ENCODE assay signal across 3 cellular contexts in the genomic region with DNA sequence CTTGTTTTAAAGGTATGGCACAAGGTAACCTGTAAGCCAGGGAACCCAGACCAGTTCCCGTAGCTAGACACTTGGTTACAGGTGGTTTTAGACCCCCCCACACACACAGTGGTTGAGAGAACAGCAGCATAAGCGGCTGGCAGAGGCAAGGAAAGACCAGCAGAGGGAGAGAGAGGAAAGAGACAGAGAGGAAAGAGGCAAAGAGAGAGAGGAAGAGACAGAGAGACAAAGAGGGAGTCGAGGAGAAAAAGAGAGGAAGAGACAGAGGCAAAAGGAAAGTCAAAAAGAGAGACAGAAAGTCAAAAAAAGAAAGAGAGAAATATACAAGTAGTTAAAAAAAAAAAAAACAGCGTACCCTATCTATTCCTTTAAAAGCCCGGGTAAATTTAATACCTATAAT.
TF ChIP-seq lines count a peak whose summit lies in the region.

No MANE protein-coding gene starts in this region.

TF ChIP-seq in SK-N-SH, 30 proteins besides CTCF, POLR2A, EP300 and RAD21 (continues in another document):
- TF ChIP-seq, protein P1, sequence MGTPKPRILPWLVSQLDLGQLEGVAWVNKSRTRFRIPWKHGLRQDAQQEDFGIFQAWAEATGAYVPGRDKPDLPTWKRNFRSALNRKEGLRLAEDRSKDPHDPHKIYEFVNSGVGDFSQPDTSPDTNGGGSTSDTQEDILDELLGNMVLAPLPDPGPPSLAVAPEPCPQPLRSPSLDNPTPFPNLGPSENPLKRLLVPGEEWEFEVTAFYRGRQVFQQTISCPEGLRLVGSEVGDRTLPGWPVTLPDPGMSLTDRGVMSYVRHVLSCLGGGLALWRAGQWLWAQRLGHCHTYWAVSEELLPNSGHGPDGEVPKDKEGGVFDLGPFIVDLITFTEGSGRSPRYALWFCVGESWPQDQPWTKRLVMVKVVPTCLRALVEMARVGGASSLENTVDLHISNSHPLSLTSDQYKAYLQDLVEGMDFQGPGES (IDR thresholded peaks at IDR 0.05; ENCODE audit: low read depth, low read length), result no peak
- TF ChIP-seq EZH2phosphoT487 (IDR thresholded peaks at IDR 0.05; ENCODE audit: borderline replicate concordance, low read depth) (no peak), FOSL2 (IDR thresholded peaks at IDR 0.05; ENCODE audit: borderline replicate concordance, low read depth) (no peak), MXI1 (IDR thresholded peaks at IDR 0.05; ENCODE audit: low read depth, low read length) (no peak), RFX5 (IDR thresholded peaks at IDR 0.05; ENCODE audit: low read length) (no peak), SMC3 (IDR thresholded peaks at IDR 0.05; ENCODE audit: low read depth, low read length) (no peak), YY1 (IDR thresholded peaks at IDR 0.05; ENCODE audit: low read depth) (no peak), MEF2A (IDR thresholded peaks at IDR 0.05; ENCODE audit: borderline replicate concordance, low read depth) (no peak), TCF12 (IDR thresholded peaks at IDR 0.05) (no peak), SIN3A (IDR thresholded peaks at IDR 0.05; ENCODE audit: borderline replicate concordance, low read depth, low read length) (no peak), GATA2 (CRISPR knock-in tag; IDR thresholded peaks at IDR 0.05) (no peak), TAF1 (IDR thresholded peaks at IDR 0.05; ENCODE audit: borderline replicate concordance, low read depth, low read length) (no peak)
- TF ChIP-seq, protein P2, sequence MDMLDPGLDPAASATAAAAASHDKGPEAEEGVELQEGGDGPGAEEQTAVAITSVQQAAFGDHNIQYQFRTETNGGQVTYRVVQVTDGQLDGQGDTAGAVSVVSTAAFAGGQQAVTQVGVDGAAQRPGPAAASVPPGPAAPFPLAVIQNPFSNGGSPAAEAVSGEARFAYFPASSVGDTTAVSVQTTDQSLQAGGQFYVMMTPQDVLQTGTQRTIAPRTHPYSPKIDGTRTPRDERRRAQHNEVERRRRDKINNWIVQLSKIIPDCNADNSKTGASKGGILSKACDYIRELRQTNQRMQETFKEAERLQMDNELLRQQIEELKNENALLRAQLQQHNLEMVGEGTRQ (IDR thresholded peaks at IDR 0.05; ENCODE audit: borderline replicate concordance, low read depth, low read length), result no peak
- TF ChIP-seq, protein P3, sequence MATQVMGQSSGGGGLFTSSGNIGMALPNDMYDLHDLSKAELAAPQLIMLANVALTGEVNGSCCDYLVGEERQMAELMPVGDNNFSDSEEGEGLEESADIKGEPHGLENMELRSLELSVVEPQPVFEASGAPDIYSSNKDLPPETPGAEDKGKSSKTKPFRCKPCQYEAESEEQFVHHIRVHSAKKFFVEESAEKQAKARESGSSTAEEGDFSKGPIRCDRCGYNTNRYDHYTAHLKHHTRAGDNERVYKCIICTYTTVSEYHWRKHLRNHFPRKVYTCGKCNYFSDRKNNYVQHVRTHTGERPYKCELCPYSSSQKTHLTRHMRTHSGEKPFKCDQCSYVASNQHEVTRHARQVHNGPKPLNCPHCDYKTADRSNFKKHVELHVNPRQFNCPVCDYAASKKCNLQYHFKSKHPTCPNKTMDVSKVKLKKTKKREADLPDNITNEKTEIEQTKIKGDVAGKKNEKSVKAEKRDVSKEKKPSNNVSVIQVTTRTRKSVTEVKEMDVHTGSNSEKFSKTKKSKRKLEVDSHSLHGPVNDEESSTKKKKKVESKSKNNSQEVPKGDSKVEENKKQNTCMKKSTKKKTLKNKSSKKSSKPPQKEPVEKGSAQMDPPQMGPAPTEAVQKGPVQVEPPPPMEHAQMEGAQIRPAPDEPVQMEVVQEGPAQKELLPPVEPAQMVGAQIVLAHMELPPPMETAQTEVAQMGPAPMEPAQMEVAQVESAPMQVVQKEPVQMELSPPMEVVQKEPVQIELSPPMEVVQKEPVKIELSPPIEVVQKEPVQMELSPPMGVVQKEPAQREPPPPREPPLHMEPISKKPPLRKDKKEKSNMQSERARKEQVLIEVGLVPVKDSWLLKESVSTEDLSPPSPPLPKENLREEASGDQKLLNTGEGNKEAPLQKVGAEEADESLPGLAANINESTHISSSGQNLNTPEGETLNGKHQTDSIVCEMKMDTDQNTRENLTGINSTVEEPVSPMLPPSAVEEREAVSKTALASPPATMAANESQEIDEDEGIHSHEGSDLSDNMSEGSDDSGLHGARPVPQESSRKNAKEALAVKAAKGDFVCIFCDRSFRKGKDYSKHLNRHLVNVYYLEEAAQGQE (IDR thresholded peaks at IDR 0.05; ENCODE audit: low read depth, low read length), result no peak

TF ChIP-seq in SK-N-SH treated with all-trans-retinoic acid at 6 μM for 48 hours, 23 proteins besides CTCF, POLR2A, EP300 and RAD21:
- TF ChIP-seq ZNF8 (CRISPR knock-in tag; IDR thresholded peaks at IDR 0.05), result no peak
- no peak for TF ChIP-seq RARB (CRISPR knock-in tag; IDR thresholded peaks at IDR 0.05)
- TF ChIP-seq ESRRG (CRISPR knock-in tag; IDR thresholded peaks at IDR 0.05), result no peak
- no peak for TF ChIP-seq ZFP30 (CRISPR knock-in tag; IDR thresholded peaks at IDR 0.05)
- no peak for TF ChIP-seq ZC3H10 (CRISPR knock-in tag; IDR thresholded peaks at IDR 0.05)
- TF ChIP-seq CSRNP3 (CRISPR knock-in tag; IDR thresholded peaks at IDR 0.05), result no peak
- no peak for TF ChIP-seq POU6F1 (CRISPR knock-in tag; IDR thresholded peaks at IDR 0.05; ENCODE audit: borderline replicate concordance, low read depth)
- TF ChIP-seq PPARA (CRISPR knock-in tag; IDR thresholded peaks at IDR 0.05; ENCODE audit: borderline replicate concordance), result no peak
- no peak for TF ChIP-seq ISL1 (CRISPR knock-in tag; IDR thresholded peaks at IDR 0.05)
- TF ChIP-seq TOX (CRISPR knock-in tag; IDR thresholded peaks at IDR 0.05; ENCODE audit: borderline replicate concordance), result no peak

TF ChIP-seq in K562, 482 proteins besides CTCF, POLR2A, EP300 and RAD21 (continues in another document):
- TF ChIP-seq RFX5 (IDR thresholded peaks at IDR 0.05; ENCODE audit: low read depth, low read length) (no peak), CBX8 (IDR thresholded peaks at IDR 0.05; ENCODE audit: borderline replicate concordance, extremely low read depth, low read depth, low read length, poor library complexity, severe bottlenecking) (no peak), ZFP36 (IDR thresholded peaks at IDR 0.05; ENCODE audit: low read depth, low read length, partially characterized antibody) (no peak), TAF15 (IDR thresholded peaks at IDR 0.05; ENCODE audit: low read depth, low read length) (no peak), VEZF1 (CRISPR knock-in tag; IDR thresholded peaks at IDR 0.05) (peak; percentile 17; the same call in 1 of the 2 replicates), BRD9 (IDR thresholded peaks at IDR 0.05; ENCODE audit: low read depth, partially characterized antibody) (peak; percentile 56), TSC22D4 (tag; IDR thresholded peaks at IDR 0.05) (no peak), NCOA2 (IDR thresholded peaks at IDR 0.05; ENCODE audit: partially characterized antibody in 2 of 2) (no peak), PRDM10 (IDR thresholded peaks at IDR 0.05; ENCODE audit: partially characterized antibody) (peak; percentile 38), ZNF639 (CRISPR knock-in tag; conservative IDR thresholded peaks at IDR 0.05 in 1 of 2, IDR thresholded peaks at IDR 0.05 in 1 of 2) (no peak), ZNF384 (IDR thresholded peaks at IDR 0.05; ENCODE audit: low read depth, low read length) (no peak), SMAD3 (CRISPR knock-in tag; conservative IDR thresholded peaks at IDR 0.05) (no peak), HMG20B (CRISPR knock-in tag; IDR thresholded peaks at IDR 0.05) (no peak), SIN3A (IDR thresholded peaks at IDR 0.05; ENCODE audit: borderline replicate concordance in 2 of 2, control insufficient read depth in 1 of 2, low read depth in 2 of 2, low read length in 2 of 2) (no peak), CC2D1A (IDR thresholded peaks at IDR 0.05) (0 out of 2 replicates have a peak, but pooled peaks have one; percentile 62), KHSRP (IDR thresholded peaks at IDR 0.05) (no peak), YY1 (IDR thresholded peaks at IDR 0.05; ENCODE audit: borderline replicate concordance in 1 of 3, control insufficient read depth in 1 of 3, extremely low read depth in 1 of 3, insufficient read depth in 3 of 3, insufficient read length in 1 of 3, insufficient replicate concordance in 2 of 3, low read depth in 1 of 3, low read length in 2 of 3) (no peak), CHD4 (IDR thresholded peaks at IDR 0.05; ENCODE audit: insufficient read depth, insufficient replicate concordance, low read depth, low read length, poor library complexity, severe bottlenecking) (no peak), SP1 (CRISPR knock-in tag; IDR thresholded peaks at IDR 0.05) (no peak), BCOR (IDR thresholded peaks at IDR 0.05) (no peak)
- TF ChIP-seq, protein P4, sequence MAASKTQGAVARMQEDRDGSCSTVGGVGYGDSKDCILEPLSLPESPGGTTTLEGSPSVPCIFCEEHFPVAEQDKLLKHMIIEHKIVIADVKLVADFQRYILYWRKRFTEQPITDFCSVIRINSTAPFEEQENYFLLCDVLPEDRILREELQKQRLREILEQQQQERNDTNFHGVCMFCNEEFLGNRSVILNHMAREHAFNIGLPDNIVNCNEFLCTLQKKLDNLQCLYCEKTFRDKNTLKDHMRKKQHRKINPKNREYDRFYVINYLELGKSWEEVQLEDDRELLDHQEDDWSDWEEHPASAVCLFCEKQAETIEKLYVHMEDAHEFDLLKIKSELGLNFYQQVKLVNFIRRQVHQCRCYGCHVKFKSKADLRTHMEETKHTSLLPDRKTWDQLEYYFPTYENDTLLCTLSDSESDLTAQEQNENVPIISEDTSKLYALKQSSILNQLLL (CRISPR knock-in tag; IDR thresholded peaks at IDR 0.05; ENCODE audit: borderline replicate concordance), result no peak
- TF ChIP-seq, protein P5, sequence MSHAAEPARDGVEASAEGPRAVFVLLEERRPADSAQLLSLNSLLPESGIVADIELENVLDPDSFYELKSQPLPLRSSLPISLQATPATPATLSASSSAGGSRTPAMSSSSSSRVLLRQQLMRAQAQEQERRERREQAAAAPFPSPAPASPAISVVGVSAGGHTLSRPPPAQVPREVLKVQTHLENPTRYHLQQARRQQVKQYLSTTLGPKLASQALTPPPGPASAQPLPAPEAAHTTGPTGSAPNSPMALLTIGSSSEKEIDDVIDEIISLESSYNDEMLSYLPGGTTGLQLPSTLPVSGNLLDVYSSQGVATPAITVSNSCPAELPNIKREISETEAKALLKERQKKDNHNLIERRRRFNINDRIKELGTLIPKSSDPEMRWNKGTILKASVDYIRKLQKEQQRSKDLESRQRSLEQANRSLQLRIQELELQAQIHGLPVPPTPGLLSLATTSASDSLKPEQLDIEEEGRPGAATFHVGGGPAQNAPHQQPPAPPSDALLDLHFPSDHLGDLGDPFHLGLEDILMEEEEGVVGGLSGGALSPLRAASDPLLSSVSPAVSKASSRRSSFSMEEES (CRISPR knock-in tag; IDR thresholded peaks at IDR 0.05), result no peak
- TF ChIP-seq, protein P6, sequence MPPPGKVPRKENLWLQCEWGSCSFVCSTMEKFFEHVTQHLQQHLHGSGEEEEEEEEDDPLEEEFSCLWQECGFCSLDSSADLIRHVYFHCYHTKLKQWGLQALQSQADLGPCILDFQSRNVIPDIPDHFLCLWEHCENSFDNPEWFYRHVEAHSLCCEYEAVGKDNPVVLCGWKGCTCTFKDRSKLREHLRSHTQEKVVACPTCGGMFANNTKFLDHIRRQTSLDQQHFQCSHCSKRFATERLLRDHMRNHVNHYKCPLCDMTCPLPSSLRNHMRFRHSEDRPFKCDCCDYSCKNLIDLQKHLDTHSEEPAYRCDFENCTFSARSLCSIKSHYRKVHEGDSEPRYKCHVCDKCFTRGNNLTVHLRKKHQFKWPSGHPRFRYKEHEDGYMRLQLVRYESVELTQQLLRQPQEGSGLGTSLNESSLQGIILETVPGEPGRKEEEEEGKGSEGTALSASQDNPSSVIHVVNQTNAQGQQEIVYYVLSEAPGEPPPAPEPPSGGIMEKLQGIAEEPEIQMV (tag; conservative IDR thresholded peaks at IDR 0.05; ENCODE audit: low read depth), result no peak
